ENCODE assay signal across 1 cellular context in the genomic region with DNA sequence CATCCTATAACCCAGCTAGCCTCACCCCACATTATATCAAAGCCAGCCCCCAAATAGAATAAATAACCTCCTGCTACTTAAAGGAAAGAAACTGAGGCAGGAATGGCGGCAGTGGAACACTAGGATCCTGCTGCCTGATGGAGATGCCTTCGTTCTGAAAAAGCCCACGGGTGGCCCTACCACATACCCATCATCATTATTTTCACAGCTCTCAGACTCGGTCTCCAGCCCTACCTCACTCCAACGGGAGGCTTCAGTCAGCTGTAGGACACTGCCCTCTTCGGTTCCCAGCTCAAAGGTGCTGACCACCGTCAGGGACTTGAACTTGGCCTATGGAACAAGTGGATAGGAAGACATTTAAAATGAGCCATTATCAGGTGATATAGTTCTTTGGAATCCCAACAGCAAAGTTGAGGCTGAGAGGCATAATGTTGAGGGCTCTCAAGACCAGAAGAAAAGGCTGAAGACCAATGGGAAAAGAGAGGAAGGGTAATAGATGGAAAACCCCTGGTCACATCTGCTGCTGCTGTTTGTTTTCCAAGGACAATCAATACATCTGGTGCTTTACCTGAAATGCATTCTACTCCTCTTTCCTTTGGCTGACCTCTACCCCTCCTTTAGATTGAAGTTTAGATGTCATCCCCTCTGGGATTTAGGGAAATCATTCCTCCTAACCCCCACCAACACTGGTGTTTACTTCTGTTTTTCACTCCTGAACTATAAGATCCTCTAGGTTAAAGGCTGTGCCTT.
TF ChIP-seq lines count a peak whose summit lies in the region.

No MANE protein-coding gene starts in this region.

TF ChIP-seq in HepG2, 621 proteins besides CTCF, POLR2A, EP300 and RAD21 (continues in another document):
- TF ChIP-seq, protein P1, sequence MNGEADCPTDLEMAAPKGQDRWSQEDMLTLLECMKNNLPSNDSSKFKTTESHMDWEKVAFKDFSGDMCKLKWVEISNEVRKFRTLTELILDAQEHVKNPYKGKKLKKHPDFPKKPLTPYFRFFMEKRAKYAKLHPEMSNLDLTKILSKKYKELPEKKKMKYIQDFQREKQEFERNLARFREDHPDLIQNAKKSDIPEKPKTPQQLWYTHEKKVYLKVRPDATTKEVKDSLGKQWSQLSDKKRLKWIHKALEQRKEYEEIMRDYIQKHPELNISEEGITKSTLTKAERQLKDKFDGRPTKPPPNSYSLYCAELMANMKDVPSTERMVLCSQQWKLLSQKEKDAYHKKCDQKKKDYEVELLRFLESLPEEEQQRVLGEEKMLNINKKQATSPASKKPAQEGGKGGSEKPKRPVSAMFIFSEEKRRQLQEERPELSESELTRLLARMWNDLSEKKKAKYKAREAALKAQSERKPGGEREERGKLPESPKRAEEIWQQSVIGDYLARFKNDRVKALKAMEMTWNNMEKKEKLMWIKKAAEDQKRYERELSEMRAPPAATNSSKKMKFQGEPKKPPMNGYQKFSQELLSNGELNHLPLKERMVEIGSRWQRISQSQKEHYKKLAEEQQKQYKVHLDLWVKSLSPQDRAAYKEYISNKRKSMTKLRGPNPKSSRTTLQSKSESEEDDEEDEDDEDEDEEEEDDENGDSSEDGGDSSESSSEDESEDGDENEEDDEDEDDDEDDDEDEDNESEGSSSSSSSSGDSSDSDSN (CRISPR knock-in tag; IDR thresholded peaks at IDR 0.05) = no peak
- TF ChIP-seq ATF7-NPFF (CRISPR knock-in tag; IDR thresholded peaks at IDR 0.05; ENCODE audit: low read depth) = no peak
- no peak for TF ChIP-seq TP53 (CRISPR knock-in tag; conservative IDR thresholded peaks at IDR 0.05)
- 0 out of 2 replicates have a peak, but pooled peaks have one; percentile 50 for TF ChIP-seq ZBTB42 (CRISPR knock-in tag; IDR thresholded peaks at IDR 0.05)
- TF ChIP-seq, protein P2, sequence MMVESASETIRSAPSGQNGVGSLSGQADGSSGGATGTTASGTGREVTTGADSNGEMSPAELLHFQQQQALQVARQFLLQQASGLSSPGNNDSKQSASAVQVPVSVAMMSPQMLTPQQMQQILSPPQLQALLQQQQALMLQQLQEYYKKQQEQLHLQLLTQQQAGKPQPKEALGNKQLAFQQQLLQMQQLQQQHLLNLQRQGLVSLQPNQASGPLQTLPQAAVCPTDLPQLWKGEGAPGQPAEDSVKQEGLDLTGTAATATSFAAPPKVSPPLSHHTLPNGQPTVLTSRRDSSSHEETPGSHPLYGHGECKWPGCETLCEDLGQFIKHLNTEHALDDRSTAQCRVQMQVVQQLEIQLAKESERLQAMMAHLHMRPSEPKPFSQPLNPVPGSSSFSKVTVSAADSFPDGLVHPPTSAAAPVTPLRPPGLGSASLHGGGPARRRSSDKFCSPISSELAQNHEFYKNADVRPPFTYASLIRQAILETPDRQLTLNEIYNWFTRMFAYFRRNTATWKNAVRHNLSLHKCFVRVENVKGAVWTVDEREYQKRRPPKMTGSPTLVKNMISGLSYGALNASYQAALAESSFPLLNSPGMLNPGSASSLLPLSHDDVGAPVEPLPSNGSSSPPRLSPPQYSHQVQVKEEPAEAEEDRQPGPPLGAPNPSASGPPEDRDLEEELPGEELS (CRISPR knock-in tag; IDR thresholded peaks at IDR 0.05) = no peak
- no peak for TF ChIP-seq ZNF326 (CRISPR knock-in tag; IDR thresholded peaks at IDR 0.05; ENCODE audit: borderline replicate concordance)
- 0 out of 2 replicates have a peak, but pooled peaks have one; percentile 15 for TF ChIP-seq MED1 (CRISPR knock-in tag; IDR thresholded peaks at IDR 0.05)
- no peak for TF ChIP-seq ZNF746 (CRISPR knock-in tag; IDR thresholded peaks at IDR 0.05)
- no peak for TF ChIP-seq ZNF780A (CRISPR knock-in tag; IDR thresholded peaks at IDR 0.05)
- TF ChIP-seq ZFP36L2 (CRISPR knock-in tag; IDR thresholded peaks at IDR 0.05) = no peak
- peak; percentile 70 for TF ChIP-seq SKI (IDR thresholded peaks at IDR 0.05; ENCODE audit: partially characterized antibody)
- TF ChIP-seq, protein P3, sequence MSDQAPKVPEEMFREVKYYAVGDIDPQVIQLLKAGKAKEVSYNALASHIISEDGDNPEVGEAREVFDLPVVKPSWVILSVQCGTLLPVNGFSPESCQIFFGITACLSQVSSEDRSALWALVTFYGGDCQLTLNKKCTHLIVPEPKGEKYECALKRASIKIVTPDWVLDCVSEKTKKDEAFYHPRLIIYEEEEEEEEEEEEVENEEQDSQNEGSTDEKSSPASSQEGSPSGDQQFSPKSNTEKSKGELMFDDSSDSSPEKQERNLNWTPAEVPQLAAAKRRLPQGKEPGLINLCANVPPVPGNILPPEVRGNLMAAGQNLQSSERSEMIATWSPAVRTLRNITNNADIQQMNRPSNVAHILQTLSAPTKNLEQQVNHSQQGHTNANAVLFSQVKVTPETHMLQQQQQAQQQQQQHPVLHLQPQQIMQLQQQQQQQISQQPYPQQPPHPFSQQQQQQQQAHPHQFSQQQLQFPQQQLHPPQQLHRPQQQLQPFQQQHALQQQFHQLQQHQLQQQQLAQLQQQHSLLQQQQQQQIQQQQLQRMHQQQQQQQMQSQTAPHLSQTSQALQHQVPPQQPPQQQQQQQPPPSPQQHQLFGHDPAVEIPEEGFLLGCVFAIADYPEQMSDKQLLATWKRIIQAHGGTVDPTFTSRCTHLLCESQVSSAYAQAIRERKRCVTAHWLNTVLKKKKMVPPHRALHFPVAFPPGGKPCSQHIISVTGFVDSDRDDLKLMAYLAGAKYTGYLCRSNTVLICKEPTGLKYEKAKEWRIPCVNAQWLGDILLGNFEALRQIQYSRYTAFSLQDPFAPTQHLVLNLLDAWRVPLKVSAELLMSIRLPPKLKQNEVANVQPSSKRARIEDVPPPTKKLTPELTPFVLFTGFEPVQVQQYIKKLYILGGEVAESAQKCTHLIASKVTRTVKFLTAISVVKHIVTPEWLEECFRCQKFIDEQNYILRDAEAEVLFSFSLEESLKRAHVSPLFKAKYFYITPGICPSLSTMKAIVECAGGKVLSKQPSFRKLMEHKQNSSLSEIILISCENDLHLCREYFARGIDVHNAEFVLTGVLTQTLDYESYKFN (CRISPR knock-in tag; conservative IDR thresholded peaks at IDR 0.05) = peak; percentile 36; the same call in 1 of the 2 replicates
- TF ChIP-seq, protein P4, sequence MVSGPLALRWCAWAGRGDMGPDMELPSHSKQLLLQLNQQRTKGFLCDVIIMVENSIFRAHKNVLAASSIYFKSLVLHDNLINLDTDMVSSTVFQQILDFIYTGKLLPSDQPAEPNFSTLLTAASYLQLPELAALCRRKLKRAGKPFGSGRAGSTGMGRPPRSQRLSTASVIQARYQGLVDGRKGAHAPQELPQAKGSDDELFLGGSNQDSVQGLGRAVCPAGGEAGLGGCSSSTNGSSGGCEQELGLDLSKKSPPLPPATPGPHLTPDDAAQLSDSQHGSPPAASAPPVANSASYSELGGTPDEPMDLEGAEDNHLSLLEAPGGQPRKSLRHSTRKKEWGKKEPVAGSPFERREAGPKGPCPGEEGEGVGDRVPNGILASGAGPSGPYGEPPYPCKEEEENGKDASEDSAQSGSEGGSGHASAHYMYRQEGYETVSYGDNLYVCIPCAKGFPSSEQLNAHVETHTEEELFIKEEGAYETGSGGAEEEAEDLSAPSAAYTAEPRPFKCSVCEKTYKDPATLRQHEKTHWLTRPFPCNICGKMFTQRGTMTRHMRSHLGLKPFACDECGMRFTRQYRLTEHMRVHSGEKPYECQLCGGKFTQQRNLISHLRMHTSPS (CRISPR knock-in tag; IDR thresholded peaks at IDR 0.05; ENCODE audit: low read depth) = no peak
- TF ChIP-seq ZNF207 (IDR thresholded peaks at IDR 0.05; ENCODE audit: borderline replicate concordance) = no peak
- TF ChIP-seq BRD4 (CRISPR knock-in tag; IDR thresholded peaks at IDR 0.05) = no peak
- TF ChIP-seq RXRB (CRISPR knock-in tag; IDR thresholded peaks at IDR 0.05; ENCODE audit: borderline replicate concordance) = peak; percentile 42; the same call in 1 of the 2 replicates
- peak; percentile 94 for TF ChIP-seq BCL6 (CRISPR knock-in tag; IDR thresholded peaks at IDR 0.05)
- TF ChIP-seq ZNF432 (CRISPR knock-in tag; IDR thresholded peaks at IDR 0.05; ENCODE audit: borderline replicate concordance) = no peak
- no peak for TF ChIP-seq MAF1 (CRISPR knock-in tag; IDR thresholded peaks at IDR 0.05; ENCODE audit: borderline replicate concordance)
- no peak for TF ChIP-seq ZNF235 (CRISPR knock-in tag; IDR thresholded peaks at IDR 0.05; ENCODE audit: borderline replicate concordance)
- TF ChIP-seq, protein P5, sequence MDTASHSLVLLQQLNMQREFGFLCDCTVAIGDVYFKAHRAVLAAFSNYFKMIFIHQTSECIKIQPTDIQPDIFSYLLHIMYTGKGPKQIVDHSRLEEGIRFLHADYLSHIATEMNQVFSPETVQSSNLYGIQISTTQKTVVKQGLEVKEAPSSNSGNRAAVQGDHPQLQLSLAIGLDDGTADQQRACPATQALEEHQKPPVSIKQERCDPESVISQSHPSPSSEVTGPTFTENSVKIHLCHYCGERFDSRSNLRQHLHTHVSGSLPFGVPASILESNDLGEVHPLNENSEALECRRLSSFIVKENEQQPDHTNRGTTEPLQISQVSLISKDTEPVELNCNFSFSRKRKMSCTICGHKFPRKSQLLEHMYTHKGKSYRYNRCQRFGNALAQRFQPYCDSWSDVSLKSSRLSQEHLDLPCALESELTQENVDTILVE (CRISPR knock-in tag; IDR thresholded peaks at IDR 0.05) = no peak
- TF ChIP-seq ONECUT2 (CRISPR knock-in tag; IDR thresholded peaks at IDR 0.05) = peak; percentile 73
- peak; percentile 59; the same call in 1 of the 2 replicates for TF ChIP-seq RARA (CRISPR knock-in tag; IDR thresholded peaks at IDR 0.05)
- no peak for TF ChIP-seq ZSCAN9 (CRISPR knock-in tag; IDR thresholded peaks at IDR 0.05; ENCODE audit: borderline replicate concordance)
- TF ChIP-seq, protein P6, sequence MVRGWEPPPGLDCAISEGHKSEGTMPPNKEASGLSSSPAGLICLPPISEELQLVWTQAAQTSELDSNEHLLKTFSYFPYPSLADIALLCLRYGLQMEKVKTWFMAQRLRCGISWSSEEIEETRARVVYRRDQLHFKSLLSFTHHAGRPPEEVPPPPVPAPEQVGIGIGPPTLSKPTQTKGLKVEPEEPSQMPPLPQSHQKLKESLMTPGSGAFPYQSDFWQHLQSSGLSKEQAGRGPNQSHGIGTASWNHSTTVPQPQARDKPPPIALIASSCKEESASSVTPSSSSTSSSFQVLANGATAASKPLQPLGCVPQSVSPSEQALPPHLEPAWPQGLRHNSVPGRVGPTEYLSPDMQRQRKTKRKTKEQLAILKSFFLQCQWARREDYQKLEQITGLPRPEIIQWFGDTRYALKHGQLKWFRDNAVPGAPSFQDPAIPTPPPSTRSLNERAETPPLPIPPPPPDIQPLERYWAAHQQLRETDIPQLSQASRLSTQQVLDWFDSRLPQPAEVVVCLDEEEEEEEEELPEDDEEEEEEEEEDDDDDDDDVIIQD (CRISPR knock-in tag; IDR thresholded peaks at IDR 0.05; ENCODE audit: low read depth) = 0 out of 2 replicates have a peak, but pooled peaks have one; percentile 27
- no peak for TF ChIP-seq ZBTB7B (CRISPR knock-in tag; IDR thresholded peaks at IDR 0.05)
- TF ChIP-seq, protein P7, sequence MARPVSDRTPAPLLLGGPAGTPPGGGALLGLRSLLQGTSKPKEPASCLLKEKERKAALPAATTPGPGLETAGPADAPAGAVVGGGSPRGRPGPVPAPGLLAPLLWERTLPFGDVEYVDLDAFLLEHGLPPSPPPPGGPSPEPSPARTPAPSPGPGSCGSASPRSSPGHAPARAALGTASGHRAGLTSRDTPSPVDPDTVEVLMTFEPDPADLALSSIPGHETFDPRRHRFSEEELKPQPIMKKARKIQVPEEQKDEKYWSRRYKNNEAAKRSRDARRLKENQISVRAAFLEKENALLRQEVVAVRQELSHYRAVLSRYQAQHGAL (CRISPR knock-in tag; IDR thresholded peaks at IDR 0.05; ENCODE audit: not compliant biosample characterization) = no peak
- TF ChIP-seq, protein P8, sequence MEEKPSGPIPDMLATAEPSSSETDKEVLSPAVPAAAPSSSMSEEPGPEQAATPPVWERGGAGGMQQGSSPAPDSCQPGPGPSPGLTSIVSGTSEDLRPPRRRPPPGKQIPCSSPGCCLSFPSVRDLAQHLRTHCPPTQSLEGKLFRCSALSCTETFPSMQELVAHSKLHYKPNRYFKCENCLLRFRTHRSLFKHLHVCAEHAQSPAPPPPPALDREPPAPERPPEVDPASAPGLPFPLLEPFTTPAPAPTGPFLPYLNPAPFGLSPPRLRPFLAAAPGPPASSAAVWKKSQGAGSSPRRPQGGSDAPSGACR (CRISPR knock-in tag; IDR thresholded peaks at IDR 0.05) = no peak
- TF ChIP-seq NCOR1 (IDR thresholded peaks at IDR 0.05; ENCODE audit: borderline replicate concordance, low read length) = peak; percentile 33; the same call in 1 of the 2 replicates
- TF ChIP-seq, protein P9, sequence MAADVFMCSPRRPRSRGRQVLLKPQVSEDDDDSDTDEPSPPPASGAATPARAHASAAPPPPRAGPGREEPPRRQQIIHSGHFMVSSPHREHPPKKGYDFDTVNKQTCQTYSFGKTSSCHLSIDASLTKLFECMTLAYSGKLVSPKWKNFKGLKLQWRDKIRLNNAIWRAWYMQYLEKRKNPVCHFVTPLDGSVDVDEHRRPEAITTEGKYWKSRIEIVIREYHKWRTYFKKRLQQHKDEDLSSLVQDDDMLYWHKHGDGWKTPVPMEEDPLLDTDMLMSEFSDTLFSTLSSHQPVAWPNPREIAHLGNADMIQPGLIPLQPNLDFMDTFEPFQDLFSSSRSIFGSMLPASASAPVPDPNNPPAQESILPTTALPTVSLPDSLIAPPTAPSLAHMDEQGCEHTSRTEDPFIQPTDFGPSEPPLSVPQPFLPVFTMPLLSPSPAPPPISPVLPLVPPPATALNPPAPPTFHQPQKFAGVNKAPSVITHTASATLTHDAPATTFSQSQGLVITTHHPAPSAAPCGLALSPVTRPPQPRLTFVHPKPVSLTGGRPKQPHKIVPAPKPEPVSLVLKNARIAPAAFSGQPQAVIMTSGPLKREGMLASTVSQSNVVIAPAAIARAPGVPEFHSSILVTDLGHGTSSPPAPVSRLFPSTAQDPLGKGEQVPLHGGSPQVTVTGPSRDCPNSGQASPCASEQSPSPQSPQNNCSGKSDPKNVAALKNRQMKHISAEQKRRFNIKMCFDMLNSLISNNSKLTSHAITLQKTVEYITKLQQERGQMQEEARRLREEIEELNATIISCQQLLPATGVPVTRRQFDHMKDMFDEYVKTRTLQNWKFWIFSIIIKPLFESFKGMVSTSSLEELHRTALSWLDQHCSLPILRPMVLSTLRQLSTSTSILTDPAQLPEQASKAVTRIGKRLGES (CRISPR knock-in tag; IDR thresholded peaks at IDR 0.05; ENCODE audit: borderline replicate concordance) = no peak
- 0 out of 2 replicates have a peak, but pooled peaks have one; percentile 20 for TF ChIP-seq KAT8 (CRISPR knock-in tag; IDR thresholded peaks at IDR 0.05)
- no peak for TF ChIP-seq MATR3 (CRISPR knock-in tag; IDR thresholded peaks at IDR 0.05)
- no peak for TF ChIP-seq ZNF121 (CRISPR knock-in tag; IDR thresholded peaks at IDR 0.05)
